Comparison of ENCODE assay signal across 12 cellular contexts in genomic region chr9:88092699-88093359, GRCh38. TPM values are rescaled to one million over a fixed set of nuclear protein-coding genes. Genes with fewer than 3 reads are reported as not detected.
DNase-seq lines count a peak whose midpoint lies in the region; ATAC-seq, FAIRE-seq and TF ChIP-seq lines count a peak whose summit lies in the region.
"Had no signal": no experiment of that assay in that cellular context is flagged by ENCODE, and none has a peak within 500 bp of the region (broad histone marks: within the 10 kb centered on the region; RNA-seq: fewer than 3 reads in every experiment).

No MANE protein-coding gene starts in this region.

- H3K27ac ChIP-seq in left ventricle myocardium inferior (replicated peaks): peak overlapping the region; percentile 66
- H3K27ac ChIP-seq in thyroid gland: no peak overlapping the region
- peak overlapping the region in 2 of 4 donors; percentile 31 to 50 for H3K27ac ChIP-seq in tibial nerve
- H3K27ac ChIP-seq: PC-9 had no signal

- peaks cover 15% of the 10 kb centered on the region for H3K4me1 ChIP-seq in left ventricle myocardium inferior
- no peaks in the 10 kb centered on the region for H3K4me1 ChIP-seq in thyroid gland
- peaks cover 0 to 5% (median 0%) of the 10 kb centered on the region in 4 donors for H3K4me1 ChIP-seq in tibial nerve

- no peak for TF ChIP-seq POLR2A in thyroid gland (IDR thresholded peaks at IDR 0.05)
- no peak for TF ChIP-seq POLR2A in GM12892 (IDR thresholded peaks at IDR 0.05; ENCODE audit: low read depth, low read length)
- TF ChIP-seq POLR2A in tibial nerve (IDR thresholded peaks at IDR 0.05): no peak

- H3K27me3 ChIP-seq in left ventricle myocardium inferior (ENCODE audit: low read depth) (no peaks in the 10 kb centered on the region), thyroid gland (no peaks in the 10 kb centered on the region), tibial nerve (no peaks in the 10 kb centered on the region)

- H3K36me3 ChIP-seq in left ventricle myocardium inferior (no peaks in the 10 kb centered on the region), thyroid gland (no peaks in the 10 kb centered on the region), tibial nerve (no peaks in the 10 kb centered on the region)

- WGBS in thyroid gland, 2 donors: 71 to 75% methylated on average over 14 of the region's 14 CpGs
- 57 to 61% methylated on average over 14 of the region's 14 CpGs for WGBS in tibial nerve, 2 donors

- TF ChIP-seq EP300 in tibial nerve (IDR thresholded peaks at IDR 0.05): no peak

- no peak for FAIRE-seq in GM12892 (lab: Jason Lieb, UNC)

- TF ChIP-seq CTCF in left ventricle myocardium inferior (IDR thresholded peaks at IDR 0.05; ENCODE audit: borderline replicate concordance): no peak
- no peak for TF ChIP-seq CTCF in thyroid gland (IDR thresholded peaks at IDR 0.05)
- no peak for TF ChIP-seq CTCF in tibial nerve (IDR thresholded peaks at IDR 0.05)

- H3K4me3 ChIP-seq in left ventricle myocardium inferior: no peak overlapping the region
- H3K4me3 ChIP-seq in thyroid gland (replicated peaks in 1 of 3): no peak overlapping the region
- no peak overlapping the region for H3K4me3 ChIP-seq in tibial nerve
- H3K4me3 ChIP-seq: PC-9 had no signal

- intact Hi-C loops in left ventricle myocardium inferior (cut with micrococcal nuclease): no loop called here
- intact Hi-C loops in sciatic nerve (cut with DNase I): no loop called here
- intact Hi-C loops in thyroid gland (cut with DNase I): no loop called here

- ATAC-seq in sciatic nerve: peak; percentile 89

- peak; percentile 74 for DNase-seq in HCEC 1CT
- peak; percentile 35 to 63 for DNase-seq in SHP77 (lab: John Stamatoyannopoulos, UW)
- DNase-seq in left ventricle myocardium inferior: peak; percentile 43
- DNase-seq in sciatic nerve (ENCODE audit: low spot score): no peak
- no peak for DNase-seq in thyroid gland
- DNase-seq in GM12892 (ENCODE audit: insufficient read length): no peak
- no peak for DNase-seq in amniotic stem cell (lab: John Stamatoyannopoulos, UW)
- no peak for DNase-seq in tibial nerve (ENCODE audit: low spot score in 2 of 2)
- DNase-seq: activated CD4-positive, CD25-positive, alpha-beta regulatory T cell treated with anti-CD3 and anti-CD28 coated beads, Interleukin-2, amount 50 U/mL, for 72 hours; activated naive CD4-positive, alpha-beta T cell; PC-9 had no signal

- H3K9me3 ChIP-seq in left ventricle myocardium inferior (replicated peaks) (no peaks in the 10 kb centered on the region), thyroid gland (no peaks in the 10 kb centered on the region), tibial nerve (no peaks in the 10 kb centered on the region)

RNA-seq across cellular contexts. Expression of gene SPATA31C2, which starts 45.4 kb away (rescaled TPM):
- total RNA-seq in left ventricle myocardium inferior (not detected), sciatic nerve (not detected), thyroid gland (under 1 TPM in 1 of 4 donors, not detected in 3; 0.13 TPM), tibial nerve (under 1 TPM in 1 of 4 donors, not detected in 3; 0.22 TPM)
- polyA plus RNA-seq in GM12892 (2012; ENCODE audit: missing spikeins): not detected
- total RNA-seq: PC-9, pulmonary artery endothelial cell had no signal

Comparison
In these comparisons a context has a peak if more than half of its experiments do, and no peak if none do; other contexts are left out.
1. DNase-seq: peak in HCEC 1CT (single experiment), SHP77 (2 of 2) and left ventricle myocardium inferior (single experiment); none in sciatic nerve (single experiment), thyroid gland (0 of 2), GM12892 (single experiment), amniotic stem cell (single experiment) and tibial nerve (0 of 2).